Comparison of ENCODE assay signal across 15 cellular contexts in genomic region chr2:144942516-144943256, GRCh38.
DNase-seq lines count a peak whose midpoint lies in the region; ATAC-seq, FAIRE-seq and TF ChIP-seq lines count a peak whose summit lies in the region.
"Had no signal": no experiment of that assay in that cellular context is flagged by ENCODE, and none has a peak within 500 bp of the region (broad histone marks: within the 10 kb centered on the region; RNA-seq: fewer than 3 reads in every experiment).

No MANE protein-coding gene starts in this region.

- no peak for FAIRE-seq in urothelium cell line (lab: Jason Lieb, UNC)
- FAIRE-seq: A204.1 had no signal

- no peaks in the 10 kb centered on the region for H3K79me2 ChIP-seq in GM23338 (replicated peaks; ENCODE audit: insufficient read depth)

- no peaks in the 10 kb centered on the region for H3K9me2 ChIP-seq in GM23338 (ENCODE audit: insufficient read depth)

- TF ChIP-seq CTCF in fibroblast of the aortic adventitia (IDR thresholded peaks at IDR 0.05; ENCODE audit: insufficient read depth, low read length) (no peak), GM23338 (conservative IDR thresholded peaks at IDR 0.05; ENCODE audit: low read depth in 2 of 2) (no peak)

- no peak for DNase-seq in activated naive CD4-positive, alpha-beta T cell treated with anti-CD3 and anti-CD28 coated beads for 36 hours
- no peak for DNase-seq in SK-N-MC (ENCODE audit: low read depth, low spot score)
- peak; percentile 79 for DNase-seq in fibroblast of the aortic adventitia (ENCODE audit: low read depth)
- peak; percentile 11 for DNase-seq in urothelium cell line (ENCODE audit: low spot score)
- DNase-seq in inferior parietal cortex (ENCODE audit: extremely low spot score), result no peak
- no peak for DNase-seq in GM23338 (ENCODE audit: low spot score)
- DNase-seq: DMS79, dorsolateral prefrontal cortex, KG1, SHP77 had no signal

- H3K27ac ChIP-seq in SK-N-MC (peak overlapping the region; percentile 66), GM23338 (ENCODE audit: low read depth) (no peak overlapping the region)
- H3K27ac ChIP-seq: dorsolateral prefrontal cortex had no signal

- no peak overlapping the region for H3K4me3 Mint-ChIP-seq in activated naive CD4-positive, alpha-beta T cell treated with anti-CD3 and anti-CD28 coated beads, Interleukin-2, amount 50 U/mL, for 24 hours
- H3K4me3 Mint-ChIP-seq in activated naive CD4-positive, alpha-beta T cell treated with anti-CD3 and anti-CD28 coated beads for 36 hours, result no peak overlapping the region
- no peak overlapping the region for H3K4me3 Mint-ChIP-seq in GM23338
- H3K4me3 Mint-ChIP-seq: activated T-helper 17 cell treated with anti-CD3 and anti-CD28 coated beads, Interleukin-2, amount 50 U/mL, for 72 hours had no signal

- H3K4me3 ChIP-seq in SK-N-MC (peak overlapping the region; percentile 9), fibroblast of the aortic adventitia (ENCODE audit: low read depth, low read length) (no peak overlapping the region), GM23338 (no peak overlapping the region)
- H3K4me3 ChIP-seq: dorsolateral prefrontal cortex had no signal

- H3K36me3 ChIP-seq in SK-N-MC (ENCODE audit: insufficient read depth, low read length) (no peaks in the 10 kb centered on the region), GM23338 (ENCODE audit: insufficient read depth) (no peaks in the 10 kb centered on the region)

- ATAC-seq in HG02938 (IDR thresholded peaks at IDR 0.05; ENCODE audit: unreplicated experiment) (no peak), GM23338 (no peak)
- ATAC-seq: activated CD4-positive, CD25-positive, alpha-beta regulatory T cell treated with anti-CD3 and anti-CD28 coated beads, Interleukin-2, amount 50 U/mL, for 24 hours; activated T-helper 17 cell treated with anti-CD3 and anti-CD28 coated beads, Interleukin-2, amount 50 U/mL, for 72 hours had no signal

- peak overlapping the region; percentile 70 for H3K27ac Mint-ChIP-seq in activated naive CD4-positive, alpha-beta T cell treated with anti-CD3 and anti-CD28 coated beads, Interleukin-2, amount 50 U/mL, for 24 hours
- no peak overlapping the region for H3K27ac Mint-ChIP-seq in activated naive CD4-positive, alpha-beta T cell treated with anti-CD3 and anti-CD28 coated beads for 36 hours
- no peak overlapping the region; the same call in 1 of the 2 replicates for H3K27ac Mint-ChIP-seq in GM23338
- H3K27ac Mint-ChIP-seq: activated T-helper 17 cell treated with anti-CD3 and anti-CD28 coated beads, Interleukin-2, amount 50 U/mL, for 72 hours had no signal

- H3K4me1 ChIP-seq in GM23338 (ENCODE audit: insufficient read depth), result no peaks in the 10 kb centered on the region

- no peaks in the 10 kb centered on the region for H3K9me3 ChIP-seq in SK-N-MC (ENCODE audit: low read depth, low read length)

- no peaks in the 10 kb centered on the region for H3K27me3 Mint-ChIP-seq in activated naive CD4-positive, alpha-beta T cell treated with anti-CD3 and anti-CD28 coated beads, Interleukin-2, amount 50 U/mL, for 24 hours
- no peaks in the 10 kb centered on the region for H3K27me3 Mint-ChIP-seq in activated naive CD4-positive, alpha-beta T cell treated with anti-CD3 and anti-CD28 coated beads for 36 hours (ENCODE audit: low read depth)
- no peaks in the 10 kb centered on the region for H3K27me3 Mint-ChIP-seq in GM23338 (ENCODE audit: insufficient read depth, low read depth, poor library complexity)

- no peaks in the 10 kb centered on the region for H3F3A ChIP-seq in GM23338 (replicated peaks; ENCODE audit: low read depth)

- no peak overlapping the region for H3K4me2 ChIP-seq in GM23338

- CTCF ChIA-PET in activated naive CD4-positive, alpha-beta T cell treated with anti-CD3 and anti-CD28 coated beads for 36 hours (lab: Charles Lee), result no interaction called here

- no peaks in the 10 kb centered on the region for H3K36me3 Mint-ChIP-seq in activated naive CD4-positive, alpha-beta T cell treated with anti-CD3 and anti-CD28 coated beads, Interleukin-2, amount 50 U/mL, for 24 hours
- H3K36me3 Mint-ChIP-seq in activated naive CD4-positive, alpha-beta T cell treated with anti-CD3 and anti-CD28 coated beads for 36 hours (ENCODE audit: low read depth), result no peaks in the 10 kb centered on the region
- no peaks in the 10 kb centered on the region for H3K36me3 Mint-ChIP-seq in GM23338 (ENCODE audit: low read depth)

- H3K9me3 Mint-ChIP-seq in activated naive CD4-positive, alpha-beta T cell treated with anti-CD3 and anti-CD28 coated beads, Interleukin-2, amount 50 U/mL, for 24 hours, result no peaks in the 10 kb centered on the region
- H3K9me3 Mint-ChIP-seq in activated naive CD4-positive, alpha-beta T cell treated with anti-CD3 and anti-CD28 coated beads for 36 hours, result no peaks in the 10 kb centered on the region
- no peaks in the 10 kb centered on the region for H3K9me3 Mint-ChIP-seq in GM23338
- H3K9me3 Mint-ChIP-seq: activated T-helper 17 cell treated with anti-CD3 and anti-CD28 coated beads, Interleukin-2, amount 50 U/mL, for 72 hours had no signal

- no peaks in the 10 kb centered on the region for H3K4me1 Mint-ChIP-seq in activated naive CD4-positive, alpha-beta T cell treated with anti-CD3 and anti-CD28 coated beads, Interleukin-2, amount 50 U/mL, for 24 hours
- H3K4me1 Mint-ChIP-seq in activated naive CD4-positive, alpha-beta T cell treated with anti-CD3 and anti-CD28 coated beads for 36 hours (ENCODE audit: low read depth), result no peaks in the 10 kb centered on the region
- H3K4me1 Mint-ChIP-seq in GM23338, result no peaks in the 10 kb centered on the region
- H3K4me1 Mint-ChIP-seq: activated T-helper 17 cell treated with anti-CD3 and anti-CD28 coated beads, Interleukin-2, amount 50 U/mL, for 72 hours had no signal

- H4K20me1 ChIP-seq in GM23338 (replicated peaks; ENCODE audit: insufficient read depth), result no peaks in the 10 kb centered on the region

- no peak overlapping the region for H2AFZ ChIP-seq in GM23338

- H3K27me3 ChIP-seq in GM23338 (ENCODE audit: insufficient read depth), result no peaks in the 10 kb centered on the region
- H3K27me3 ChIP-seq: dorsolateral prefrontal cortex had no signal

- no peak overlapping the region for H3K9ac ChIP-seq in SK-N-MC (ENCODE audit: insufficient read length)

- intact Hi-C loops in activated naive CD4-positive, alpha-beta T cell treated with anti-CD3 and anti-CD28 coated beads for 36 hours (cut with micrococcal nuclease), result no loop called here

TF ChIP-seq in GM23338, 12 proteins besides CTCF, POLR2A, EP300 and RAD21 (continues in another document):
- TF ChIP-seq ZNF331 (CRISPR knock-in tag; IDR thresholded peaks at IDR 0.05; ENCODE audit: low read depth), result no peak
- no peak for TF ChIP-seq JUNB (IDR thresholded peaks at IDR 0.05; ENCODE audit: unreplicated experiment)
- no peak for TF ChIP-seq NANOG (IDR thresholded peaks at IDR 0.05; ENCODE audit: borderline replicate concordance)
- TF ChIP-seq CREB1 (CRISPR knock-in tag; IDR thresholded peaks at IDR 0.05; ENCODE audit: low read depth), result no peak
- no peak for TF ChIP-seq POLR2AphosphoS5 (IDR thresholded peaks at IDR 0.05; ENCODE audit: low read depth)
- TF ChIP-seq, protein P1, sequence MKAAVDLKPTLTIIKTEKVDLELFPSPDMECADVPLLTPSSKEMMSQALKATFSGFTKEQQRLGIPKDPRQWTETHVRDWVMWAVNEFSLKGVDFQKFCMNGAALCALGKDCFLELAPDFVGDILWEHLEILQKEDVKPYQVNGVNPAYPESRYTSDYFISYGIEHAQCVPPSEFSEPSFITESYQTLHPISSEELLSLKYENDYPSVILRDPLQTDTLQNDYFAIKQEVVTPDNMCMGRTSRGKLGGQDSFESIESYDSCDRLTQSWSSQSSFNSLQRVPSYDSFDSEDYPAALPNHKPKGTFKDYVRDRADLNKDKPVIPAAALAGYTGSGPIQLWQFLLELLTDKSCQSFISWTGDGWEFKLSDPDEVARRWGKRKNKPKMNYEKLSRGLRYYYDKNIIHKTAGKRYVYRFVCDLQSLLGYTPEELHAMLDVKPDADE (IDR thresholded peaks at IDR 0.05), result no peak
- TF ChIP-seq STAT1 (IDR thresholded peaks at IDR 0.05; ENCODE audit: unreplicated experiment), result no peak
- TF ChIP-seq ZNF114 (CRISPR knock-in tag; IDR thresholded peaks at IDR 0.05), result no peak
- no peak for TF ChIP-seq REST (IDR thresholded peaks at IDR 0.05; ENCODE audit: unreplicated experiment)
- TF ChIP-seq EZH2 (IDR thresholded peaks at IDR 0.05; ENCODE audit: low read depth, unreplicated experiment), result no peak
- TF ChIP-seq EZH2phosphoT487 (IDR thresholded peaks at IDR 0.05; ENCODE audit: unreplicated experiment), result no peak

Comparison
In these comparisons a context has a peak if more than half of its experiments do, and no peak if none do; other contexts are left out.
1. DNase-seq: peak in fibroblast of the aortic adventitia (single experiment) and urothelium cell line (single experiment); none in activated naive CD4-positive, alpha-beta T cell treated with anti-CD3 and anti-CD28 coated beads for 36 hours (single experiment), SK-N-MC (single experiment), inferior parietal cortex (single experiment) and GM23338 (single experiment).